Comparison of ENCODE assay signal across 20 cellular contexts in genomic region chr14:100401031-100401692, GRCh38.
"Had no signal": no experiment of that assay in that cellular context is flagged by ENCODE, and none has a peak within 500 bp of the region (broad histone marks: within the 10 kb centered on the region; RNA-seq: fewer than 3 reads in every experiment).

No MANE protein-coding gene starts in this region.

- ATAC-seq: activated T-cell treated with anti-CD3 and anti-CD28 coated beads, Interleukin-2, amount 50 U/mL, for 72 hours; left lobe of liver; sciatic nerve; stimulated activated effector memory CD8-positive, alpha-beta T cell treated with anti-CD3 and anti-CD28 coated beads, Interleukin-12 subunit alpha, Interleukin-12 subunit beta, amount 100 ng/mL, for 72 hours had no signal

- H3K9me3 Mint-ChIP-seq: activated T-cell treated with anti-CD3 and anti-CD28 coated beads, Interleukin-2, amount 50 U/mL, for 72 hours; nephron progenitor cell; stimulated activated effector memory CD8-positive, alpha-beta T cell treated with anti-CD3 and anti-CD28 coated beads, Interleukin-12 subunit alpha, Interleukin-12 subunit beta, amount 100 ng/mL, for 72 hours had no signal

- H3K4me3 ChIP-seq: ascending aorta, breast epithelium, heart left ventricle, lung, ovary, smooth muscle cell had no signal

- H3K27ac Mint-ChIP-seq: activated T-cell treated with anti-CD3 and anti-CD28 coated beads, Interleukin-2, amount 50 U/mL, for 72 hours; nephron progenitor cell; stimulated activated effector memory CD8-positive, alpha-beta T cell treated with anti-CD3 and anti-CD28 coated beads, Interleukin-12 subunit alpha, Interleukin-12 subunit beta, amount 100 ng/mL, for 72 hours had no signal

- DNase-seq: activated CD4-positive, alpha-beta T cell treated with anti-CD3 and anti-CD28 coated beads, Interleukin-2, amount 50 U/mL, for 4 hours; activated effector memory CD4-positive, alpha-beta T cell treated with anti-CD3 and anti-CD28 coated beads, Interleukin-2, amount 50 U/mL, for 16 hours; activated naive CD4-positive, alpha-beta T cell treated with anti-CD3 and anti-CD28 coated beads, Interleukin-2, amount 50 U/mL, for 16 hours; activated T-cell treated with anti-CD3 and anti-CD28 coated beads, Interleukin-2, amount 50 U/mL, for 72 hours; cortex of kidney; heart left ventricle; kidney; nephron progenitor cell; ovary; stimulated activated CD4-positive, alpha-beta T cell treated with anti-CD3 and anti-CD28 coated beads, Interleukin-4, amount 100 ng/mL, for 24 hours; T-helper 2 cell; WERI-Rb-1 had no signal

- H3K27ac ChIP-seq: ascending aorta, heart left ventricle, ovary, WERI-Rb-1 had no signal

- H3K36me3 ChIP-seq: breast epithelium, heart left ventricle, ovary, WERI-Rb-1 had no signal

- H3K27me3 ChIP-seq: ascending aorta, breast epithelium, heart left ventricle, ovary had no signal

- H3K9me3 ChIP-seq: ascending aorta, breast epithelium, heart left ventricle, ovary had no signal

- H3K4me3 Mint-ChIP-seq: activated T-cell treated with anti-CD3 and anti-CD28 coated beads, Interleukin-2, amount 50 U/mL, for 72 hours; nephron progenitor cell; stimulated activated effector memory CD8-positive, alpha-beta T cell treated with anti-CD3 and anti-CD28 coated beads, Interleukin-12 subunit alpha, Interleukin-12 subunit beta, amount 100 ng/mL, for 72 hours had no signal

- FAIRE-seq: frontal cortex, kidney had no signal

- H3K36me3 Mint-ChIP-seq: stimulated activated effector memory CD8-positive, alpha-beta T cell treated with anti-CD3 and anti-CD28 coated beads, Interleukin-12 subunit alpha, Interleukin-12 subunit beta, amount 100 ng/mL, for 72 hours had no signal

- H3K4me2 ChIP-seq: smooth muscle cell had no signal

- H3K4me1 ChIP-seq: ascending aorta had no signal
